8 cellular contexts compared by ENCODE assay signal in the genomic region with DNA sequence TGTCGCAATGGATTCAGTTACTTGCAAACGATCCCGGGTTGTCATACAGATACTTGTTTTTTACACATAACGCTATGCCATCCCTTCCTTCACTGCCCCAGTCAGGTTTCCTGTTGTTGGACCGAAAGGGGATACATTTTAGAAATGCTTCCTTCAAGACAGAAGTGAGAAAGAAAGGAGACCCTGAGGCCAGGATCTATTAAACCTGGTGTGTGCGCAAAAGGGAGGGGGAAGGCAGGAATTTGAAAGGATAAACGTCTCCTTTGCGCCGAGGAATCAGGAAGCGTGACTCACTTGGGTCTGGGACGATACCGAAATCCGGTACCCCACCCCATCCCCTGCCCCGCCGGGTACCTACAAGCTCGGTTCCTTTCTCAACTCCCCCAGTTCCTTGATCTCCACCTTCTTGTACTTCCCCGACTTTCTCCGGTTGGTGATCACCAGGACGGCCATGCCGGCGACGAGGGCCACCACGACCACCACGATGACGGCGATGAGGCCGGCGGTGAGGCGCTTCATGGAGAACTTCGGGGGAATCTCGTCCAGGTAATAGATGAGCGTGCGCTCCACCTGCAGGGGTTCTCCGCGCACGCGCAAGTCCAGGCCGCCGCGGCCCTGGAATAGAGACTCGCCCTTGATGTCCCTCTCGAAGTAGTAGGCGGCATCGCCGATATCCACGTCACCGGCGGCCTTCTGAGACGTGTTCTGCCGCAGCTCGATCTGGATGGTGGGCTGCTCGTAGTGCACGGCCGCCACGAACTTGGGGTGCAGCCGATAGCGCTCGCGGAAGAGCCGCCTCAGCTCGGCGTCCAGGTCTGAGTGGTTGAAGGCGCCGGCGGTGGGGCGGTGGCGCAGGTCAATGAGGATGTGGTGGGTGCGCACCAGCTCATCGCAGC. TPM values are rescaled to one million over a fixed set of nuclear protein-coding genes. Genes with fewer than 3 reads are reported as not detected.
DNase-seq lines count a peak whose midpoint lies in the region; ATAC-seq and TF ChIP-seq lines count a peak whose summit lies in the region.

No MANE protein-coding gene starts in this region.

- peaks cover 3% of the 10 kb centered on the region for H3K36me3 Mint-ChIP-seq in memory B cell

- peak overlapping the region in 1 of 4 donors; percentile 46 for H3K27ac ChIP-seq in tibial nerve
- no peak overlapping the region for H3K27ac ChIP-seq in SJCRH30

- H3K9me3 ChIP-seq in tibial nerve: no peaks in the 10 kb centered on the region
- H3K9me3 ChIP-seq in SJCRH30 (replicated peaks): 0 out of 2 replicates have a peak, but pooled peaks cover 6% of the 10 kb centered on the region

- TF ChIP-seq EP300 in tibial nerve (IDR thresholded peaks at IDR 0.05): no peak

- no peak for ATAC-seq in memory B cell (ENCODE audit: low read depth)
- ATAC-seq in HG02642 (IDR thresholded peaks at IDR 0.05; ENCODE audit: poor library complexity, unreplicated experiment): no peak

- no peak for TF ChIP-seq POLR2A in tibial nerve (IDR thresholded peaks at IDR 0.05)

- H3K27ac Mint-ChIP-seq in memory B cell: no peak overlapping the region

- peaks cover 1% of the 10 kb centered on the region for H3K9me3 Mint-ChIP-seq in memory B cell

- H3K4me1 ChIP-seq in tibial nerve (peaks cover 0 to 26% (median 10%) of the 10 kb centered on the region in 4 donors), SJCRH30 (peaks cover 12% of the 10 kb centered on the region; the same call in 1 of the 2 replicates)

- WGBS in tibial nerve, 2 donors: 26 to 35% methylated on average over 33 to 65 of the region's 69 CpGs

- peaks cover 11% of the 10 kb centered on the region for H3K4me1 Mint-ChIP-seq in memory B cell

- DNase-seq in activated CD4-positive, alpha-beta T cell treated with anti-CD3 and anti-CD28 coated beads for 48 hours: peak; percentile 32
- DNase-seq in activated CD4-positive, alpha-beta T cell treated with anti-CD3 and anti-CD28 coated beads, Interleukin-2, amount 50 U/mL, for 1 hour: no peak
- DNase-seq in cardiac fibroblast (ENCODE audit: low read depth in 2 of 2): no peak
- DNase-seq in memory B cell (ENCODE audit: low spot score in 2 of 2): no peak
- DNase-seq in tibial nerve (ENCODE audit: low spot score in 2 of 2): no peak
- DNase-seq in SJCRH30: no peak
- DNase-seq in SHP77 treated with DMSO at 0.1 percent for 48 hours (lab: John Stamatoyannopoulos, UW): no peak

- TF ChIP-seq CTCF in cardiac fibroblast (IDR thresholded peaks at IDR 0.05; ENCODE audit: low read depth, low read length) (no peak), tibial nerve (IDR thresholded peaks at IDR 0.05) (no peak)

- H3K4me3 ChIP-seq in cardiac fibroblast (replicated peaks in 1 of 2; ENCODE audit: low read depth in 2 of 2, low read length in 2 of 2) (peak overlapping the region; percentile 24 to 32), tibial nerve (peak overlapping the region; percentile 30 to 46 (median 34)), SJCRH30 (no peak overlapping the region)

- peaks cover 0 to 52% of the 10 kb centered on the region in 2 donors for H3K27me3 ChIP-seq in tibial nerve
- no peaks in the 10 kb centered on the region for H3K27me3 ChIP-seq in SJCRH30

- H3K36me3 ChIP-seq in tibial nerve: no peaks in the 10 kb centered on the region
- H3K36me3 ChIP-seq in SJCRH30: no peaks in the 10 kb centered on the region

- H3K27me3 Mint-ChIP-seq in memory B cell: peaks cover 21% of the 10 kb centered on the region

- peak overlapping the region; percentile 81 for H3K4me3 Mint-ChIP-seq in memory B cell

RNA-seq across cellular contexts. Expression of a gene that starts 1.0 kb away (rescaled TPM):
- 10 to 100 TPM in 1 of 4 donors, 1 to 10 TPM in 3; 5.3 to 11.6 (median 7.9) TPM for total RNA-seq in tibial nerve
- total RNA-seq in SJCRH30 (2014; rRNA removed; shearing (Covaris generic)): not detected in 2 replicates

RNA-seq across cellular contexts. Expression of a gene that starts 29.6 kb away (rescaled TPM):
- 10 to 100 TPM; 17.1 to 32.2 (median 29.0) TPM for total RNA-seq in tibial nerve
- total RNA-seq in SJCRH30 (2014; rRNA removed; shearing (Covaris generic)): 26.8 and 27.0 TPM in 2 replicates
